ENCODE assay signal across 12 cellular contexts in the genomic region with DNA sequence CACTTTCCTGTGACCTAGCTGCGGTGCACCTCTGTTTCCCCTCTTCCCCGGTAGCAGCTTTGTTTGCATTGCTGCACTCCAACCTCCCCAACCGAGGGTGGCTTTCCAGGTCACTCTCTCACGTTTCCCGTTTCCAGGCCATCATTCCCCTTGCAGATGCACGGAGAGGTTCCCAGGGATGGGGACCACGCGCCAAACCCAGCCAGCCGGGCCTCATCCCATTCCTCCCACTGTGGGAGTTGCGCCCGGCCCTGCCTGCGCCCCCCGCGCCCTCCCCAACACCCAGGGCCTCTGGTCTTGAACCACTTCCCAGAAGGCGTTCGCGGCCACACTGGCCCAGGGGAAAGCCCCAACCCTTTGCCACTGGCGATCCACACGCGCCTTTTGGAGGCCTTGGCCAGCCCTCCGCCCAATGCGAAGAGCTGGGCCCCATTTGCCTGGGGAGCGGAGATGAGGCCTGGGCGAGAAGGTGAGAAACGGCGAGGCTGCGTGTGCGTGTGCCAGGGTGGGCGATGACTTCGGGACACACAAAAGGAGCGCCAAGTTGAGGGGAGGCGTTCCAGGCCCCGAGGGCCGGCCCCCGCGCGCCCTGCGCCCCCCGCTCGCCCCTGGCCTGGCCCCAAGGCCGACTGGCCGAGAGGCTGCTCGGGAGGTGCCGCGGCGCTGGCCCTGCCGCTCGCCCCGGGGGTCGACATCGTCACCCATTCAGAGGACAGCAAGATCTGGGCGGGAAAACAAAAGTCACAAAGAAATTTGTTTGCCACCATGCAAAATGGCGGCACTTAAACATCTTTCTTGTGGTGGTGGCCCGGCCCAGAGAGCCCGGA. TPM values are rescaled to one million over a fixed set of nuclear protein-coding genes. Genes with fewer than 3 reads are reported as not detected.
DNase-seq lines count a peak whose midpoint lies in the region; ATAC-seq, FAIRE-seq and TF ChIP-seq lines count a peak whose summit lies in the region.
"Had no signal": no experiment of that assay in that cellular context is flagged by ENCODE, and none has a peak within 500 bp of the region (broad histone marks: within the 10 kb centered on the region; RNA-seq: fewer than 3 reads in every experiment).

No MANE protein-coding gene starts in this region.

- H3K4me3 Mint-ChIP-seq in activated CD4-positive, alpha-beta memory T cell treated with anti-CD3 and anti-CD28 coated beads, Interleukin-2, amount 10 ng/mL, durations not matched to agents 7 days and 5 days, result no peak overlapping the region

- peak overlapping the region; percentile 94 for H3K27ac ChIP-seq in H1 (ENCODE audit: low read depth, low read length)
- no peak overlapping the region for H3K27ac ChIP-seq in skeletal muscle tissue (ENCODE audit: low read depth, low read length)

- H3K79me2 ChIP-seq in H1 (ENCODE audit: control insufficient read depth in 1 of 2, insufficient read depth in 2 of 2, low read length in 2 of 2), result peaks cover 0 to 33% of the 10 kb centered on the region in 2 experiments; a peak in 2 of 4 replicates

- DNase-seq in H7 (peak; percentile 80), H1 (ENCODE audit: low read depth in 1 of 2, low spot score in 2 of 2) (peak in 1 of 2 experiments; percentile 75), left lobe of liver (ENCODE audit: low spot score) (peak; percentile 77), hepatic stellate cell (ENCODE audit: low spot score) (no peak)
- DNase-seq in activated naive CD4-positive, alpha-beta T cell treated with anti-CD3 and anti-CD28 coated beads, Interleukin-2, amount 50 U/mL, for 16 hours, result no peak
- no peak for DNase-seq in activated CD4-positive, alpha-beta memory T cell treated with anti-CD3 and anti-CD28 coated beads, Interleukin-2, amount 10 ng/mL, durations not matched to agents 7 days and 5 days
- DNase-seq: activated effector memory CD4-positive, alpha-beta T cell treated with Interleukin-2 at 50 U/mL for 16 hours; NCI-H524 treated with DMSO at 0.1 percent for 48 hours; T-helper 2 cell had no signal

- H3K4ac ChIP-seq in H1 (replicated peaks; ENCODE audit: insufficient read length, low read depth, low read length), result peak overlapping the region; percentile 96

- CTCF ChIA-PET in H1 (lab: Charles Lee; ENCODE audit: partially characterized antibody), result interaction anchor here (1.0 to 4.3 kb wide), 6 partner anchors 10 to 248 kb away, joined by 3 to 36 read pairs (median 11); no protein-coding TSS in a partner anchor
- CTCF ChIA-PET in activated CD4-positive, alpha-beta memory T cell treated with anti-CD3 and anti-CD28 coated beads, Interleukin-2, amount 10 ng/mL, durations not matched to agents 7 days and 5 days (lab: Charles Lee), result no interaction called here

- TF ChIP-seq POLR2A in H1 (IDR thresholded peaks at IDR 0.05; ENCODE audit: control extremely low read depth in 1 of 2, low read depth in 2 of 2, low read length in 2 of 2), result peak in 1 of 2 experiments; percentile 13; a peak in 1 of 3 replicates

- H3K79me1 ChIP-seq in H1 (ENCODE audit: low read depth, low read length), result no peaks in the 10 kb centered on the region

- H3K4me3 ChIP-seq in H7 (ENCODE audit: insufficient read depth, low read depth, low read length) (peak overlapping the region; percentile 55), H1 (ENCODE audit: extremely low read depth in 1 of 4, insufficient read depth in 2 of 4, low read depth in 3 of 4, low read length in 4 of 4) (peak overlapping the region; percentile 52 to 69 (median 56)), skeletal muscle tissue (ENCODE audit: low read length in 3 of 3) (peak overlapping the region; percentile 11 to 54 (median 46))

- H3K23ac ChIP-seq in H1 (ENCODE audit: insufficient read length), result peak overlapping the region; percentile 12

- H3K18ac ChIP-seq in H1 (ENCODE audit: extremely low read depth, low read length), result peak overlapping the region; percentile 98

- no peaks in the 10 kb centered on the region for H4K20me1 ChIP-seq in H1 (replicated peaks in 1 of 2; ENCODE audit: control insufficient read depth in 1 of 2, insufficient read depth in 2 of 2, low read length in 2 of 2)

- no peaks in the 10 kb centered on the region for H3K9me3 Mint-ChIP-seq in activated CD4-positive, alpha-beta memory T cell treated with anti-CD3 and anti-CD28 coated beads, Interleukin-2, amount 10 ng/mL, durations not matched to agents 7 days and 5 days

- H3K14ac ChIP-seq in H1 (ENCODE audit: insufficient read length), result peak overlapping the region; percentile 31

- H3K27me3 ChIP-seq in H7 (ENCODE audit: control insufficient read depth, insufficient read depth, low read length) (peaks cover 35% of the 10 kb centered on the region; the same call in 1 of the 2 replicates), H1 (replicated peaks in 1 of 4; ENCODE audit: control insufficient read depth in 3 of 4, extremely low read depth in 1 of 4, insufficient read depth in 3 of 4, low read length in 3 of 4) (peaks cover 0 to 5% (median 5%) of the 10 kb centered on the region in 4 experiments; a peak in 3 of 7 replicates), skeletal muscle tissue (ENCODE audit: control insufficient read depth in 3 of 3, insufficient read depth in 3 of 3, low read length in 3 of 3) (peaks cover 0 to 19% (median 3%) of the 10 kb centered on the region in 3 donors)

- no peak overlapping the region for H2AFZ ChIP-seq in H1 (ENCODE audit: low read length)

- peak overlapping the region; percentile 94 for H2BK12ac ChIP-seq in H1 (ENCODE audit: low read depth, low read length)

- peak; percentile 24 for FAIRE-seq in H1 (lab: Jason Lieb, UNC)
- FAIRE-seq: frontal cortex had no signal

- 3% methylated on average over 45 of the region's 55 CpGs; no CpG with 5 or more reads in 1 of the 2 experiments for WGBS in H1 (ENCODE audit: extremely low coverage in 1 of 2, insufficient coverage in 1 of 2, insufficient read length in 1 of 2, insufficient replicate concordance in 2 of 2, low coverage in 1 of 2, low lambda C conversion rate in 2 of 2, missing lambda C conversion rate in 1 of 2), 2 experiments

- H3K9ac ChIP-seq in H1 (replicated peaks in 1 of 4; ENCODE audit: extremely low read depth in 1 of 4, low read depth in 3 of 4, low read length in 3 of 4), result peak overlapping the region; percentile 54 to 91 (median 84)
- peak overlapping the region in 1 of 3 donors; percentile 18 for H3K9ac ChIP-seq in skeletal muscle tissue (ENCODE audit: low read depth in 1 of 3, low read length in 3 of 3)

- POLR2A ChIA-PET in H1 (lab: Charles Lee; ENCODE audit: partially characterized antibody), result interaction anchor here (0.7 to 12.2 kb wide), 19 partner anchors 11 to 248 kb away, joined by 3 to 352 read pairs (median 4); partner anchors contain the start of genes MLLT10 and SKIDA1
- POLR2A ChIA-PET in activated CD4-positive, alpha-beta memory T cell treated with anti-CD3 and anti-CD28 coated beads, Interleukin-2, amount 10 ng/mL, durations not matched to agents 7 days and 5 days (lab: Charles Lee), result no interaction called here

- peak overlapping the region; percentile 96 for H2BK5ac ChIP-seq in H1 (ENCODE audit: low read depth, low read length)

- no peaks in the 10 kb centered on the region for H3K9me3 ChIP-seq in H1 (ENCODE audit: insufficient read depth in 2 of 2, low read depth in 1 of 2, low read length in 1 of 2)
- no peaks in the 10 kb centered on the region for H3K9me3 ChIP-seq in skeletal muscle tissue (ENCODE audit: control insufficient read depth in 3 of 3, low read length in 3 of 3)

- H3K4me1 Mint-ChIP-seq in activated CD4-positive, alpha-beta memory T cell treated with anti-CD3 and anti-CD28 coated beads, Interleukin-2, amount 10 ng/mL, durations not matched to agents 7 days and 5 days, result no peaks in the 10 kb centered on the region

- ATAC-seq in left lobe of liver (peak; percentile 69), GM21717 (IDR thresholded peaks at IDR 0.05; ENCODE audit: unreplicated experiment) (no peak)

- H4K8ac ChIP-seq in H1 (ENCODE audit: extremely low read depth, insufficient read depth, low read length), result peak overlapping the region; percentile 99

- no peaks in the 10 kb centered on the region for H3K36me3 Mint-ChIP-seq in activated CD4-positive, alpha-beta memory T cell treated with anti-CD3 and anti-CD28 coated beads, Interleukin-2, amount 10 ng/mL, durations not matched to agents 7 days and 5 days (ENCODE audit: low read depth)

- H3K4me2 ChIP-seq in H1 (ENCODE audit: insufficient read depth in 1 of 2, low read depth in 2 of 2, low read length in 2 of 2), result peak overlapping the region; percentile 82 to 100

- peak overlapping the region; percentile 100 for H4K91ac ChIP-seq in H1 (replicated peaks; ENCODE audit: insufficient read length, low read length)

- no peak for TF ChIP-seq CTCF in H1 (IDR thresholded peaks at IDR 0.05; ENCODE audit: control extremely low read depth in 1 of 3, insufficient read depth in 1 of 3, low read depth in 1 of 3, low read length in 3 of 3)

- no peak overlapping the region for H2BK20ac ChIP-seq in H1 (ENCODE audit: low read length)

- peak overlapping the region; percentile 19; the same call in 1 of the 2 replicates for H2BK15ac ChIP-seq in H1 (ENCODE audit: low read length)

- no peak for TF ChIP-seq RAD21 in H1 (IDR thresholded peaks at IDR 0.05 in 1 of 2, conservative IDR thresholded peaks at IDR 0.05 in 1 of 2; ENCODE audit: low read depth in 2 of 2, low read length in 2 of 2)

- peak overlapping the region; percentile 65 for H2AK5ac ChIP-seq in H1 (ENCODE audit: low read depth, low read length)

- H3K36me3 ChIP-seq in H7 (replicated peaks; ENCODE audit: control insufficient read depth, insufficient read depth, low read length) (no peaks in the 10 kb centered on the region), H1 (ENCODE audit: control insufficient read depth in 2 of 4, insufficient read depth in 4 of 4, low read length in 3 of 4) (no peaks in the 10 kb centered on the region), skeletal muscle tissue (ENCODE audit: control insufficient read depth in 3 of 3, insufficient read depth in 3 of 3, low read length in 3 of 3) (no peaks in the 10 kb centered on the region)

- H2BK120ac ChIP-seq in H1 (replicated peaks; ENCODE audit: low read depth, low read length), result peak overlapping the region; percentile 89

- H3K56ac ChIP-seq in H1 (replicated peaks; ENCODE audit: insufficient read length, low read depth, low read length), result peak overlapping the region; percentile 89

- no peak for TF ChIP-seq EP300 in H1 (IDR thresholded peaks at IDR 0.05; ENCODE audit: borderline replicate concordance in 1 of 2, low read depth in 2 of 2, low read length in 2 of 2)

- peaks cover 25% of the 10 kb centered on the region for H3K23me2 ChIP-seq in H1 (ENCODE audit: low read depth, low read length)

- H3K4me1 ChIP-seq in H1 (replicated peaks in 1 of 4; ENCODE audit: control insufficient read depth in 3 of 4, insufficient read depth in 4 of 4, low read length in 3 of 4), result peaks cover 16 to 56% (median 31%) of the 10 kb centered on the region in 4 experiments; a peak in 6 of 7 replicates
- peaks cover 0 to 6% (median 3%) of the 10 kb centered on the region in 3 donors for H3K4me1 ChIP-seq in skeletal muscle tissue (ENCODE audit: control insufficient read depth in 3 of 3, insufficient read depth in 3 of 3, low read length in 3 of 3)

- no peak overlapping the region for H3K27ac Mint-ChIP-seq in activated CD4-positive, alpha-beta memory T cell treated with anti-CD3 and anti-CD28 coated beads, Interleukin-2, amount 10 ng/mL, durations not matched to agents 7 days and 5 days

- peaks cover 53% of the 10 kb centered on the region for H3K27me3 Mint-ChIP-seq in activated CD4-positive, alpha-beta memory T cell treated with anti-CD3 and anti-CD28 coated beads, Interleukin-2, amount 10 ng/mL, durations not matched to agents 7 days and 5 days

- H4K5ac ChIP-seq in H1 (ENCODE audit: insufficient read length, low read depth, low read length), result peak overlapping the region; percentile 95

RNA-seq across cellular contexts. Expression of gene SKIDA1, which starts 15.9 kb away (rescaled TPM):
- total RNA-seq in H7 (2014; rRNA removed; shearing (Covaris generic)), result 10.4 and 15.1 TPM in 2 replicates
- total RNA-seq in H1 (2021; fragmentation: NEBNext Ultra II Directional; extraction: Animal tissue kit (Norgen Biotek cat#: 25700)), result 8.0 and 8.2 TPM in 2 replicates
- 1.5 and 2.2 TPM in 2 replicates for polyA plus RNA-seq in H1 (2011; rRNA removed)
- polyA plus RNA-seq in H1 (2011; cell fraction: cytosol; rRNA removed), result 2.5 TPM
- polyA plus RNA-seq in H1 (2011; cell fraction: nucleus; rRNA removed), result 2.5 TPM
- polyA plus RNA-seq in H1 (2012, experiment 1 of 2), result 4.3 to 6.0 TPM (median 4.5 TPM) in 4 replicates
- 1.7 TPM for polyA plus RNA-seq in H1 (2012, experiment 2 of 2)
- 2.1 TPM for polyA plus RNA-seq in H1 (2013, experiment 1 of 2)
- 1.8 TPM for polyA plus RNA-seq in H1 (2013, experiment 2 of 2)
- 3.4 and 4.2 TPM in 2 replicates for polyA minus RNA-seq in H1 (2011; rRNA and poly(A)+ RNA removed)
- polyA minus RNA-seq in H1 (2011; cell fraction: cytosol; rRNA and poly(A)+ RNA removed), result 5.3 TPM
- 4.9 TPM for polyA minus RNA-seq in H1 (2011; cell fraction: nucleus; rRNA and poly(A)+ RNA removed)
- 3.4 TPM for total RNA-seq in left lobe of liver
- 2.1 TPM for total RNA-seq in skeletal muscle tissue
- total RNA-seq in activated CD4-positive, alpha-beta memory T cell treated with anti-CD3 and anti-CD28 coated beads, Interleukin-2, amount 10 ng/mL, durations not matched to agents 7 days and 5 days, result under 1 TPM; 0.25 to 0.38 TPM

RNA-seq across cellular contexts. Expression of gene MLLT10, which starts 24.4 kb away (rescaled TPM):
- total RNA-seq in H7 (2014; rRNA removed; shearing (Covaris generic)), result 47.2 and 59.0 TPM in 2 replicates
- total RNA-seq in H1 (2021; fragmentation: NEBNext Ultra II Directional; extraction: Animal tissue kit (Norgen Biotek cat#: 25700)), result 53.1 and 56.9 TPM in 2 replicates
- polyA plus RNA-seq in H1 (2011; rRNA removed), result 36.1 and 62.1 TPM in 2 replicates
- 51.8 TPM for polyA plus RNA-seq in H1 (2011; cell fraction: cytosol; rRNA removed)
- polyA plus RNA-seq in H1 (2011; cell fraction: nucleus; rRNA removed), result 65.3 TPM
- polyA plus RNA-seq in H1 (2012, experiment 1 of 2), result 34.7 to 47.4 TPM (median 38.7 TPM) in 4 replicates
- 7.2 TPM for polyA plus RNA-seq in H1 (2012, experiment 2 of 2)
- 28.1 TPM for polyA plus RNA-seq in H1 (2013, experiment 1 of 2)
- polyA plus RNA-seq in H1 (2013, experiment 2 of 2), result 31.0 TPM
- 123 and 154 TPM in 2 replicates for polyA minus RNA-seq in H1 (2011; rRNA and poly(A)+ RNA removed)
- 34.3 TPM for polyA minus RNA-seq in H1 (2011; cell fraction: cytosol; rRNA and poly(A)+ RNA removed)
- 116 TPM for polyA minus RNA-seq in H1 (2011; cell fraction: nucleus; rRNA and poly(A)+ RNA removed)
- total RNA-seq in left lobe of liver, result 19.5 TPM
- 43.3 TPM for total RNA-seq in skeletal muscle tissue
- total RNA-seq in activated CD4-positive, alpha-beta memory T cell treated with anti-CD3 and anti-CD28 coated beads, Interleukin-2, amount 10 ng/mL, durations not matched to agents 7 days and 5 days, result 10 to 100 TPM; 43.0 to 49.9 TPM

Comparison
In these comparisons a context has a peak if more than half of its experiments do, and no peak if none do; other contexts are left out.
1. DNase-seq: peak in H7 (single experiment) and left lobe of liver (single experiment); none in activated naive CD4-positive, alpha-beta T cell treated with anti-CD3 and anti-CD28 coated beads, Interleukin-2, amount 50 U/mL, for 16 hours (single experiment), hepatic stellate cell (single experiment) and activated CD4-positive, alpha-beta memory T cell treated with anti-CD3 and anti-CD28 coated beads, Interleukin-2, amount 10 ng/mL, durations not matched to agents 7 days and 5 days (single experiment).
2. Peak in every context shown above with its lines, with median percentiles within 50 percentile points of each other: H3K4me3 ChIP-seq.